ENCODE assay signal across 16 cellular contexts in the genomic region with DNA sequence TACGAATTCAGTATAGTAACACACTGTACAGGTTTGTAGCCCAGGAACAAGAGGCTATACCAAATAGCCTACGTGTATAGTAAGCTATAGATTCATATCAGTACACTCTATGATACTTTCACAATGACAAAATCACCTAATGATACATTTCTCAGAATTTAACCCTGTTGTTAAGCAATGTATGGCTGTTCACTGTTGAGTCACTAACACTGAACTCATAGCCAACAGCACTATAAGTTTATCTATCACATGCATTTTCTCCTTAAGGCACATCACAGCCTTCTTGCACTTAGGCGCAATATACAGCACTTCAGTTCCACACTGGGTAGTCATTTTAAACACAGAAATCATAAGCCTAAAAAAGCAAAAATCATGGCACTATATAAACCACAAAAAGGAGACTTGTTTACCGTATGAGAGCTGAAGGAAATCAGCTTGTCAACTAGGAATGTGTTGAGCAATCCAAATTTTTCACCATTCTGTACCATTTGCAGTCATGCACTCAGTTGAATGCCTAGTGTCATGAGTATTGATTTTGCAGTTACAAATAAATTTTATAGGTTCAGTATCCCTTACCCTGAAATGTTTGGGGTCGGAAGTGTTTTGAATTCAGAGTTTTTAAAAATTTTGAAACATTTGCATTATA. TPM values are rescaled to one million over a fixed set of nuclear protein-coding genes. Genes with fewer than 3 reads are reported as not detected.
DNase-seq lines count a peak whose midpoint lies in the region; ATAC-seq, FAIRE-seq and TF ChIP-seq lines count a peak whose summit lies in the region.
"Had no signal": no experiment of that assay in that cellular context is flagged by ENCODE, and none has a peak within 500 bp of the region (broad histone marks: within the 10 kb centered on the region; RNA-seq: fewer than 3 reads in every experiment).

No MANE protein-coding gene starts in this region.

- no peak for TF ChIP-seq POLR2A in GM12892 (IDR thresholded peaks at IDR 0.05; ENCODE audit: low read depth, low read length)

- no peak overlapping the region for H3K9ac ChIP-seq in MM.1S (ENCODE audit: low read length)

- peak; percentile 93 for ATAC-seq in activated CD4-positive, alpha-beta T cell treated with anti-CD3 and anti-CD28 coated beads for 36 hours
- ATAC-seq in psoas muscle (no peak), GM21786 (IDR thresholded peaks at IDR 0.05; ENCODE audit: unreplicated experiment) (no peak)
- ATAC-seq: heart left ventricle had no signal

- H3K27me3 ChIP-seq in bronchial epithelial cell (ENCODE audit: control insufficient read depth, insufficient read depth, low read length) (no peaks in the 10 kb centered on the region), psoas muscle (ENCODE audit: insufficient read depth in 3 of 3, low read length in 2 of 3) (no peaks in the 10 kb centered on the region), MM.1S (replicated peaks; ENCODE audit: insufficient read depth, low read length) (no peaks in the 10 kb centered on the region)
- H3K27me3 ChIP-seq: heart left ventricle had no signal

- 79 to 87% (median 80%) methylated on average over 5 of the region's 5 CpGs for WGBS in psoas muscle, 3 donors

- H3K36me3 ChIP-seq in bronchial epithelial cell (ENCODE audit: control insufficient read depth, insufficient read depth, low read length): no peaks in the 10 kb centered on the region
- H3K36me3 ChIP-seq in psoas muscle (ENCODE audit: insufficient read depth in 1 of 2, low read depth in 1 of 2): no peaks in the 10 kb centered on the region
- H3K36me3 ChIP-seq in MM.1S (replicated peaks; ENCODE audit: insufficient read depth, low read length): no peaks in the 10 kb centered on the region
- H3K36me3 ChIP-seq: heart left ventricle had no signal

- H3K4me3 ChIP-seq in bronchial epithelial cell (ENCODE audit: low read depth, low read length): no peak overlapping the region
- no peak overlapping the region for H3K4me3 ChIP-seq in psoas muscle
- no peak overlapping the region for H3K4me3 ChIP-seq in MM.1S (ENCODE audit: low read length)
- H3K4me3 ChIP-seq: heart left ventricle had no signal

- CTCF ChIA-PET in activated CD4-positive, alpha-beta T cell treated with anti-CD3 and anti-CD28 coated beads for 36 hours (lab: Charles Lee): interaction anchor here (1.2 kb wide), 1 partner anchor 46 kb away, joined by 7 read pairs; a partner anchor contains a TSS

- H3K27me3 Mint-ChIP-seq in activated CD4-positive, alpha-beta T cell treated with anti-CD3 and anti-CD28 coated beads for 36 hours: no peaks in the 10 kb centered on the region
- H3K27me3 Mint-ChIP-seq: IgD-negative memory B cell had no signal

- intact Hi-C loops in activated CD4-positive, alpha-beta T cell treated with anti-CD3 and anti-CD28 coated beads for 36 hours (cut with DNase I, micrococcal nuclease): loop anchor here in 1 of 2 experiments (1.0 kb wide), 1 partner anchor 46 kb away; no protein-coding TSS in a partner anchor
- intact Hi-C loops in psoas muscle (cut with DNase I): no loop called here

- H2AFZ ChIP-seq in MM.1S (ENCODE audit: low read length): no peak overlapping the region

- peaks cover 6% of the 10 kb centered on the region for H3K9me3 Mint-ChIP-seq in activated CD4-positive, alpha-beta T cell treated with anti-CD3 and anti-CD28 coated beads for 36 hours (ENCODE audit: low read depth)

- peaks cover 5% of the 10 kb centered on the region for H3K36me3 Mint-ChIP-seq in activated CD4-positive, alpha-beta T cell treated with anti-CD3 and anti-CD28 coated beads for 36 hours (ENCODE audit: low read depth)
- H3K36me3 Mint-ChIP-seq: IgD-negative memory B cell had no signal

- TF ChIP-seq CTCF in bronchial epithelial cell (IDR thresholded peaks at IDR 0.05; ENCODE audit: insufficient read depth, low read length, severe bottlenecking): no peak
- no peak for TF ChIP-seq CTCF in psoas muscle (IDR thresholded peaks at IDR 0.05)
- TF ChIP-seq CTCF in MM.1S (IDR thresholded peaks at IDR 0.05; ENCODE audit: low read length): no peak

- POLR2A ChIA-PET in activated CD4-positive, alpha-beta T cell treated with anti-CD3 and anti-CD28 coated beads for 36 hours (lab: Charles Lee): no interaction called here

- H3K27ac Mint-ChIP-seq in activated CD4-positive, alpha-beta T cell treated with anti-CD3 and anti-CD28 coated beads for 36 hours: no peak overlapping the region
- H3K27ac Mint-ChIP-seq: IgD-negative memory B cell had no signal

- H3K27ac ChIP-seq in psoas muscle: peak overlapping the region; percentile 70
- H3K27ac ChIP-seq in MM.1S (ENCODE audit: low read length): no peak overlapping the region

- H4K20me1 ChIP-seq in MM.1S (ENCODE audit: insufficient read depth, low read length): no peaks in the 10 kb centered on the region

- no peak for DNase-seq in activated CD4-positive, alpha-beta T cell treated with anti-CD3 and anti-CD28 coated beads for 36 hours
- DNase-seq in activated CD4-positive, alpha-beta T cell treated with anti-CD3 and anti-CD28 coated beads for 1 hour: no peak
- peak; percentile 55 for DNase-seq in MV-4-11 (lab: John Stamatoyannopoulos, UW)
- DNase-seq in bronchial epithelial cell (ENCODE audit: low read depth): peak; percentile 92
- no peak for DNase-seq in psoas muscle
- no peak for DNase-seq in GM12892 (ENCODE audit: insufficient read length)
- no peak for DNase-seq in MM.1S
- DNase-seq: cortex of kidney; DMS 273 treated with DMSO at 0.1 percent for 48 hours; heart left ventricle; NCI-H2107; stimulated activated CD4-positive, alpha-beta T cell treated with anti-CD3 and anti-CD28 coated beads, Interleukin-4, amount 100 ng/mL, for 24 hours had no signal

- H3K9me3 ChIP-seq in psoas muscle: no peaks in the 10 kb centered on the region
- H3K9me3 ChIP-seq in MM.1S (replicated peaks; ENCODE audit: insufficient read depth, low read length): no peaks in the 10 kb centered on the region

- no peaks in the 10 kb centered on the region for H3K79me2 ChIP-seq in MM.1S (ENCODE audit: low read length)

- H3K4me3 Mint-ChIP-seq in activated CD4-positive, alpha-beta T cell treated with anti-CD3 and anti-CD28 coated beads for 36 hours: no peak overlapping the region

- no peaks in the 10 kb centered on the region for H3F3A ChIP-seq in MM.1S (ENCODE audit: insufficient read depth, low read length)

- FAIRE-seq in bronchial epithelial cell (lab: Jason Lieb, UNC): no peak
- FAIRE-seq in GM12892 (lab: Jason Lieb, UNC): no peak
- FAIRE-seq: A204.1, TTC549 had no signal

- no peak overlapping the region for H3K4me2 ChIP-seq in MM.1S (ENCODE audit: low read depth, low read length)

- H3K9me2 ChIP-seq in MM.1S (replicated peaks; ENCODE audit: insufficient read depth, low read length): no peaks in the 10 kb centered on the region

- peaks cover 11% of the 10 kb centered on the region for H3K4me1 Mint-ChIP-seq in activated CD4-positive, alpha-beta T cell treated with anti-CD3 and anti-CD28 coated beads for 36 hours

- peaks cover 48% of the 10 kb centered on the region for H3K4me1 ChIP-seq in psoas muscle
- no peaks in the 10 kb centered on the region for H3K4me1 ChIP-seq in MM.1S (ENCODE audit: low read length)

RNA-seq across cellular contexts. Expression of a gene that starts 45.5 kb away (rescaled TPM):
- total RNA-seq in activated CD4-positive, alpha-beta T cell treated with anti-CD3 and anti-CD28 coated beads for 36 hours: 1 to 10 TPM; 3.1 to 3.7 TPM
- total RNA-seq in bronchial epithelial cell: 0.79 and 1.7 TPM in 2 replicates
- 10 to 100 TPM; 12.3 to 27.9 (median 17.2) TPM for total RNA-seq in psoas muscle
- 10 to 100 TPM; 17.0 to 26.1 (median 21.3) TPM for polyA plus RNA-seq in psoas muscle
- 2.5 TPM for polyA plus RNA-seq in GM12892 (2012; ENCODE audit: missing spikeins)

Comparison
In these comparisons a context has a peak if more than half of its experiments do, and no peak if none do; other contexts are left out.
1. DNase-seq: peak in MV-4-11 (single experiment) and bronchial epithelial cell (single experiment); none in activated CD4-positive, alpha-beta T cell treated with anti-CD3 and anti-CD28 coated beads for 36 hours (single experiment), activated CD4-positive, alpha-beta T cell treated with anti-CD3 and anti-CD28 coated beads for 1 hour (single experiment), psoas muscle (0 of 2), GM12892 (single experiment) and MM.1S (single experiment).